In the genomic region with DNA sequence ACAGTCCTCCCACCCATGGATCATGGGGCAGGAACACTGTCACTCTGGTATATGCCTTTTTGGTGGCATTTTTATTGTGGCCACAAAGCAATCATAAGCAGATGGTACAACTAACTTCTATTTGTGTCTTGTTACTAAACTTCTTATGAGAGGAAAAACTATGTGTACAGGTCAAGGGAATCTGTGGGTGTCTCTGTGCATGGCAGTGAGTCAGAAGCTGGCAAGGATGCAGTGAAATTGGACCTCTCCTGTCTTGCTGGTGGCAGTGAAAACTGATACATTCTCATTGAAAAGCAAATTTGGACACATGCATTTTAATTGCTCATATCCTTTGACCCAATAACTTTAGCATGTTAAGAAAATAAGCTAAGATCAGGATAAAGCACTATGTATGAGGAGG, we compare ENCODE assay signal across 19 cellular contexts.
DNase-seq lines count a peak whose midpoint lies in the region; ATAC-seq and TF ChIP-seq lines count a peak whose summit lies in the region.
"Had no signal": no experiment of that assay in that cellular context is flagged by ENCODE, and none has a peak within 500 bp of the region (broad histone marks: within the 10 kb centered on the region; RNA-seq: fewer than 3 reads in every experiment).

No MANE protein-coding gene starts in this region.

- no peaks in the 10 kb centered on the region for H3K36me3 ChIP-seq in breast epithelium
- no peaks in the 10 kb centered on the region for H3K36me3 ChIP-seq in body of pancreas (replicated peaks in 1 of 2; ENCODE audit: insufficient read depth in 1 of 2, low read depth in 2 of 2)
- H3K36me3 ChIP-seq in transverse colon = no peaks in the 10 kb centered on the region

- no peak for TF ChIP-seq POLR2A in breast epithelium (IDR thresholded peaks at IDR 0.05)
- TF ChIP-seq POLR2A in body of pancreas (IDR thresholded peaks at IDR 0.05) = no peak
- no peak for TF ChIP-seq POLR2A in transverse colon (IDR thresholded peaks at IDR 0.05)

- TF ChIP-seq EP300 in transverse colon (IDR thresholded peaks at IDR 0.05; ENCODE audit: low read depth) = no peak

- H3K27me3 ChIP-seq in breast epithelium (peaks cover 0 to 25% of the 10 kb centered on the region in 2 donors), body of pancreas (no peaks in the 10 kb centered on the region), foreskin keratinocyte (no peaks in the 10 kb centered on the region), transverse colon (no peaks in the 10 kb centered on the region)
- H3K27me3 ChIP-seq: testis had no signal

- H3K4me1 Mint-ChIP-seq in MCF 10A (ENCODE audit: insufficient read depth, unreplicated experiment) = peaks cover 5% of the 10 kb centered on the region
- H3K4me1 Mint-ChIP-seq in activated T-cell treated with anti-CD3 and anti-CD28 coated beads, Interleukin-2, amount 50 U/mL, for 4 hours (ENCODE audit: low read depth) = no peaks in the 10 kb centered on the region
- H3K4me1 Mint-ChIP-seq: activated naive CD4-positive, alpha-beta T cell treated with anti-CD3 and anti-CD28 coated beads, Interleukin-2, amount 50 U/mL, for 24 hours; CD4-positive, CD25-positive, alpha-beta regulatory T cell had no signal

- no peaks in the 10 kb centered on the region for H3K9me3 ChIP-seq in breast epithelium
- H3K9me3 ChIP-seq in body of pancreas = no peaks in the 10 kb centered on the region
- no peaks in the 10 kb centered on the region for H3K9me3 ChIP-seq in transverse colon
- H3K9me3 ChIP-seq: testis had no signal

- POLR2A ChIA-PET in MCF 10A (lab: Yijun Ruan, JAX) = no interaction called here

- H3K27me3 Mint-ChIP-seq in MCF 10A (ENCODE audit: insufficient read depth, unreplicated experiment) = peaks cover 43% of the 10 kb centered on the region
- H3K27me3 Mint-ChIP-seq in activated T-cell treated with anti-CD3 and anti-CD28 coated beads, Interleukin-2, amount 50 U/mL, for 4 hours (ENCODE audit: low read depth) = no peaks in the 10 kb centered on the region
- H3K27me3 Mint-ChIP-seq: activated naive CD4-positive, alpha-beta T cell treated with anti-CD3 and anti-CD28 coated beads, Interleukin-2, amount 50 U/mL, for 24 hours; CD4-positive, CD25-positive, alpha-beta regulatory T cell had no signal

- H3K27ac ChIP-seq in breast epithelium (no peak overlapping the region), body of pancreas (peak overlapping the region in 1 of 4 donors; percentile 25), foreskin keratinocyte (no peak overlapping the region), transverse colon (no peak overlapping the region)
- H3K27ac ChIP-seq: testis had no signal

- in situ Hi-C loops in transverse colon (cut with MboI; ENCODE audit: low pct_ligation_motif_present in 1 of 4, low pct_unique_long_range_greater_than_20kb in 1 of 4, low sequenced_read_pairs in 3 of 4) = loop anchor here in 1 of 4 donors (25.0 kb wide), 1 partner anchor 323 kb away; no protein-coding TSS in a partner anchor

- no TSS peak for BruUV-seq in MCF 10A (replicated peaks; lab: Mats Ljungman, UMichigan)

- CTCF ChIA-PET in MCF 10A (lab: Yijun Ruan, JAX) = interaction anchor here (0.6 to 0.7 kb wide), 2 partner anchors 106 to 337 kb away, joined by 3 read pairs; no protein-coding TSS in a partner anchor

- no peaks in the 10 kb centered on the region for H3K9me3 Mint-ChIP-seq in MCF 10A (ENCODE audit: unreplicated experiment)
- H3K9me3 Mint-ChIP-seq in activated T-cell treated with anti-CD3 and anti-CD28 coated beads, Interleukin-2, amount 50 U/mL, for 4 hours = no peaks in the 10 kb centered on the region
- H3K9me3 Mint-ChIP-seq: activated naive CD4-positive, alpha-beta T cell treated with anti-CD3 and anti-CD28 coated beads, Interleukin-2, amount 50 U/mL, for 24 hours; CD4-positive, CD25-positive, alpha-beta regulatory T cell; neural crest cell had no signal

- DNase-seq in MCF 10A (ENCODE audit: unreplicated experiment) (peak; percentile 70), breast epithelium (ENCODE audit: low spot score in 2 of 2) (no peak), body of pancreas (peak in 3 of 4 donors; percentile 29 to 57 (median 36)), foreskin keratinocyte (peak in 1 of 2 donors; percentile 39), transverse colon (no peak)
- no peak for DNase-seq in activated T-cell treated with anti-CD3 and anti-CD28 coated beads, Interleukin-2, amount 50 U/mL, for 4 hours
- DNase-seq in stimulated activated CD8-positive, alpha-beta memory T cell treated with anti-CD3 and anti-CD28 coated beads, Interleukin-4, amount 100 ng/mL, for 48 hours = no peak
- DNase-seq: activated T-cell treated with anti-CD3 and anti-CD28 coated beads for 4 hours; CD4-positive, CD25-positive, alpha-beta regulatory T cell; effector CD8-positive, alpha-beta T cell; left colon; midbrain; NCI-H2081; SHP77; stimulated activated CD4-positive, alpha-beta T cell treated with anti-CD3 and anti-CD28 coated beads, Interleukin-12 subunit alpha, Interleukin-12 subunit beta, amount 100 ng/mL, for 4 hours; testis had no signal

- H3K4me3 Mint-ChIP-seq in MCF 10A (ENCODE audit: unreplicated experiment) = no peak overlapping the region
- no peak overlapping the region for H3K4me3 Mint-ChIP-seq in activated T-cell treated with anti-CD3 and anti-CD28 coated beads, Interleukin-2, amount 50 U/mL, for 4 hours
- H3K4me3 Mint-ChIP-seq: activated naive CD4-positive, alpha-beta T cell treated with anti-CD3 and anti-CD28 coated beads, Interleukin-2, amount 50 U/mL, for 24 hours; CD4-positive, CD25-positive, alpha-beta regulatory T cell; neural crest cell had no signal

- H3K4me1 ChIP-seq in breast epithelium (no peaks in the 10 kb centered on the region), body of pancreas (peaks cover 52% of the 10 kb centered on the region), foreskin keratinocyte (no peaks in the 10 kb centered on the region), transverse colon (no peaks in the 10 kb centered on the region)
- H3K4me1 ChIP-seq: testis had no signal

- ATAC-seq in body of pancreas (no peak), foreskin keratinocyte (peak; percentile 56), HG02885 (IDR thresholded peaks at IDR 0.05; ENCODE audit: poor library complexity, unreplicated experiment) (no peak)
- no peak for ATAC-seq in activated T-cell treated with anti-CD3 and anti-CD28 coated beads, Interleukin-2, amount 50 U/mL, for 4 hours
- ATAC-seq: left colon had no signal

- intact Hi-C loops in MCF 10A (cut with micrococcal nuclease) = loop anchor here (10.0 kb wide), 1 partner anchor 246 kb away; the partner anchor contains the start of gene GPC4
- intact Hi-C loops in breast epithelium (cut with DNase I; ENCODE audit: low total_unique reads) = no loop called here
- intact Hi-C loops in body of pancreas (cut with DNase I) = no loop called here
- intact Hi-C loops in transverse colon (cut with DNase I; ENCODE audit: low total_unique reads) = no loop called here

- H3K4me3 ChIP-seq in breast epithelium = no peak overlapping the region
- no peak overlapping the region for H3K4me3 ChIP-seq in body of pancreas
- H3K4me3 ChIP-seq in transverse colon = no peak overlapping the region
- H3K4me3 ChIP-seq: testis had no signal

- H3K27ac Mint-ChIP-seq in MCF 10A (ENCODE audit: low read depth, unreplicated experiment) = no peak overlapping the region
- H3K27ac Mint-ChIP-seq: activated naive CD4-positive, alpha-beta T cell treated with anti-CD3 and anti-CD28 coated beads, Interleukin-2, amount 50 U/mL, for 24 hours; CD4-positive, CD25-positive, alpha-beta regulatory T cell had no signal

- no peak for TF ChIP-seq CTCF in MCF 10A (IDR thresholded peaks at IDR 0.05; ENCODE audit: unreplicated experiment)
- no peak for TF ChIP-seq CTCF in breast epithelium (IDR thresholded peaks at IDR 0.05)
- no peak for TF ChIP-seq CTCF in body of pancreas (IDR thresholded peaks at IDR 0.05)
- TF ChIP-seq CTCF in foreskin keratinocyte (conservative IDR thresholded peaks at IDR 0.05) = no peak
- no peak for TF ChIP-seq CTCF in transverse colon (IDR thresholded peaks at IDR 0.05)

- no peaks in the 10 kb centered on the region for H3K36me3 Mint-ChIP-seq in MCF 10A (ENCODE audit: insufficient read depth, unreplicated experiment)
- H3K36me3 Mint-ChIP-seq in activated T-cell treated with anti-CD3 and anti-CD28 coated beads, Interleukin-2, amount 50 U/mL, for 4 hours (ENCODE audit: insufficient read depth) = no peaks in the 10 kb centered on the region
- H3K36me3 Mint-ChIP-seq: activated naive CD4-positive, alpha-beta T cell treated with anti-CD3 and anti-CD28 coated beads, Interleukin-2, amount 50 U/mL, for 24 hours; CD4-positive, CD25-positive, alpha-beta regulatory T cell had no signal

Comparison
In these comparisons a context has a peak if more than half of its experiments do, and no peak if none do; other contexts are left out.
1. DNase-seq: peak in MCF 10A (single experiment) and body of pancreas (3 of 4); none in breast epithelium (0 of 2), activated T-cell treated with anti-CD3 and anti-CD28 coated beads, Interleukin-2, amount 50 U/mL, for 4 hours (single experiment), stimulated activated CD8-positive, alpha-beta memory T cell treated with anti-CD3 and anti-CD28 coated beads, Interleukin-4, amount 100 ng/mL, for 48 hours (single experiment) and transverse colon (single experiment).